1 cellular context compared by ENCODE assay signal in genomic region chr11:67401495-67402191, GRCh38.
A peak's percentile ranks its signal among the peaks of the same experiment; 100 is the strongest.
TF ChIP-seq lines count a peak whose summit lies in the region.

Gene PPP1CA, minus strand, starts transcription at chr11:67401858. Its CDS starts 76 bp downstream, at chr11:67401782.

TF ChIP-seq in HepG2, 621 proteins besides CTCF, POLR2A, EP300 and RAD21 (continued from another document and continues in another):
- TF ChIP-seq NFAT5 (CRISPR knock-in tag; IDR thresholded peaks at IDR 0.05), result no peak
- no peak for TF ChIP-seq THYN1 (CRISPR knock-in tag; IDR thresholded peaks at IDR 0.05; ENCODE audit: borderline replicate concordance, low read depth)
- TF ChIP-seq ISX (CRISPR knock-in tag; conservative IDR thresholded peaks at IDR 0.05), result no peak
- no peak for TF ChIP-seq ZNF75D (CRISPR knock-in tag; IDR thresholded peaks at IDR 0.05; ENCODE audit: borderline replicate concordance)
- no peak for TF ChIP-seq MAFG (CRISPR knock-in tag; IDR thresholded peaks at IDR 0.05)
- TF ChIP-seq HIC2 (CRISPR knock-in tag; IDR thresholded peaks at IDR 0.05; ENCODE audit: low read depth), result no peak
- no peak for TF ChIP-seq HMGA1 (CRISPR knock-in tag; conservative IDR thresholded peaks at IDR 0.05)
- no peak for TF ChIP-seq ZBTB43 (CRISPR knock-in tag; conservative IDR thresholded peaks at IDR 0.05)
- no peak for TF ChIP-seq CBX2 (IDR thresholded peaks at IDR 0.05; ENCODE audit: low read depth, low read length)
- no peak for TF ChIP-seq CBX2 (CRISPR knock-in tag; IDR thresholded peaks at IDR 0.05; ENCODE audit: low read depth)
- no peak; the same call in 1 of the 2 replicates for TF ChIP-seq MXD3 (CRISPR knock-in tag; IDR thresholded peaks at IDR 0.05)
- no peak for TF ChIP-seq CREB3 (CRISPR knock-in tag; IDR thresholded peaks at IDR 0.05)
- no peak for TF ChIP-seq ZHX1 (CRISPR knock-in tag; IDR thresholded peaks at IDR 0.05; ENCODE audit: low read depth)
- TF ChIP-seq ZNF605 (CRISPR knock-in tag; IDR thresholded peaks at IDR 0.05), result no peak
- no peak for TF ChIP-seq SMC3 (IDR thresholded peaks at IDR 0.05; ENCODE audit: low read length)
- no peak for TF ChIP-seq RXRB (CRISPR knock-in tag; IDR thresholded peaks at IDR 0.05; ENCODE audit: borderline replicate concordance)
- no peak for TF ChIP-seq HOXA7 (CRISPR knock-in tag; IDR thresholded peaks at IDR 0.05)
- no peak for TF ChIP-seq ZNF382 (CRISPR knock-in tag; IDR thresholded peaks at IDR 0.05; ENCODE audit: borderline replicate concordance)
- no peak for TF ChIP-seq GPN1 (CRISPR knock-in tag; IDR thresholded peaks at IDR 0.05; ENCODE audit: borderline replicate concordance)
- TF ChIP-seq ZNF761 (CRISPR knock-in tag; conservative IDR thresholded peaks at IDR 0.05), result no peak
- peak; percentile 69 for TF ChIP-seq ZMYM4 (CRISPR knock-in tag; IDR thresholded peaks at IDR 0.05)
- TF ChIP-seq KLF11 (CRISPR knock-in tag; IDR thresholded peaks at IDR 0.05), result 0 out of 2 replicates have a peak, but pooled peaks have one; percentile 53
- no peak for TF ChIP-seq CSRNP2 (CRISPR knock-in tag; conservative IDR thresholded peaks at IDR 0.05; ENCODE audit: low read depth)
- TF ChIP-seq ZNF746 (CRISPR knock-in tag; IDR thresholded peaks at IDR 0.05), result peak; percentile 20; the same call in 1 of the 2 replicates
- TF ChIP-seq SALL1 (CRISPR knock-in tag; IDR thresholded peaks at IDR 0.05), result peak; percentile 12; the same call in 1 of the 2 replicates
- TF ChIP-seq NRL (CRISPR knock-in tag; IDR thresholded peaks at IDR 0.05; ENCODE audit: borderline replicate concordance), result no peak
- TF ChIP-seq IRF9 (CRISPR knock-in tag; IDR thresholded peaks at IDR 0.05; ENCODE audit: borderline replicate concordance), result peak; percentile 15; the same call in 1 of the 2 replicates
- no peak for TF ChIP-seq ZBTB25 (CRISPR knock-in tag; IDR thresholded peaks at IDR 0.05)
- TF ChIP-seq SP1 (IDR thresholded peaks at IDR 0.05), result no peak
- peak; percentile 81 for TF ChIP-seq SP1 (CRISPR knock-in tag; IDR thresholded peaks at IDR 0.05)
- TF ChIP-seq SNAPC4 (CRISPR knock-in tag; IDR thresholded peaks at IDR 0.05), result no peak
- no peak for TF ChIP-seq SP140L (CRISPR knock-in tag; IDR thresholded peaks at IDR 0.05; ENCODE audit: borderline replicate concordance)
- no peak; the same call in 1 of the 2 replicates for TF ChIP-seq HDAC1 (CRISPR knock-in tag; IDR thresholded peaks at IDR 0.05)
- no peak for TF ChIP-seq ZNF224 (CRISPR knock-in tag; IDR thresholded peaks at IDR 0.05)
- no peak for TF ChIP-seq NFE2L2 (IDR thresholded peaks at IDR 0.05; ENCODE audit: low read length)
- no peak for TF ChIP-seq ZNF607 (CRISPR knock-in tag; IDR thresholded peaks at IDR 0.05; ENCODE audit: borderline replicate concordance)
- no peak for TF ChIP-seq ZFP37 (CRISPR knock-in tag; IDR thresholded peaks at IDR 0.05; ENCODE audit: borderline replicate concordance)
- TF ChIP-seq KLF13 (CRISPR knock-in tag; IDR thresholded peaks at IDR 0.05), result no peak
- no peak for TF ChIP-seq RORA (CRISPR knock-in tag; IDR thresholded peaks at IDR 0.05)
- no peak for TF ChIP-seq ZNF496 (CRISPR knock-in tag; IDR thresholded peaks at IDR 0.05; ENCODE audit: insufficient replicate concordance)
